1 cellular context compared by ENCODE assay signal in genomic region chr7:91266931-91267557, GRCh38.
TF ChIP-seq lines count a peak whose summit lies in the region.

No MANE protein-coding gene starts in this region.

TF ChIP-seq in WTC11, 78 proteins besides CTCF, POLR2A, EP300 and RAD21 (continued from another document):
- TF ChIP-seq, protein P1, sequence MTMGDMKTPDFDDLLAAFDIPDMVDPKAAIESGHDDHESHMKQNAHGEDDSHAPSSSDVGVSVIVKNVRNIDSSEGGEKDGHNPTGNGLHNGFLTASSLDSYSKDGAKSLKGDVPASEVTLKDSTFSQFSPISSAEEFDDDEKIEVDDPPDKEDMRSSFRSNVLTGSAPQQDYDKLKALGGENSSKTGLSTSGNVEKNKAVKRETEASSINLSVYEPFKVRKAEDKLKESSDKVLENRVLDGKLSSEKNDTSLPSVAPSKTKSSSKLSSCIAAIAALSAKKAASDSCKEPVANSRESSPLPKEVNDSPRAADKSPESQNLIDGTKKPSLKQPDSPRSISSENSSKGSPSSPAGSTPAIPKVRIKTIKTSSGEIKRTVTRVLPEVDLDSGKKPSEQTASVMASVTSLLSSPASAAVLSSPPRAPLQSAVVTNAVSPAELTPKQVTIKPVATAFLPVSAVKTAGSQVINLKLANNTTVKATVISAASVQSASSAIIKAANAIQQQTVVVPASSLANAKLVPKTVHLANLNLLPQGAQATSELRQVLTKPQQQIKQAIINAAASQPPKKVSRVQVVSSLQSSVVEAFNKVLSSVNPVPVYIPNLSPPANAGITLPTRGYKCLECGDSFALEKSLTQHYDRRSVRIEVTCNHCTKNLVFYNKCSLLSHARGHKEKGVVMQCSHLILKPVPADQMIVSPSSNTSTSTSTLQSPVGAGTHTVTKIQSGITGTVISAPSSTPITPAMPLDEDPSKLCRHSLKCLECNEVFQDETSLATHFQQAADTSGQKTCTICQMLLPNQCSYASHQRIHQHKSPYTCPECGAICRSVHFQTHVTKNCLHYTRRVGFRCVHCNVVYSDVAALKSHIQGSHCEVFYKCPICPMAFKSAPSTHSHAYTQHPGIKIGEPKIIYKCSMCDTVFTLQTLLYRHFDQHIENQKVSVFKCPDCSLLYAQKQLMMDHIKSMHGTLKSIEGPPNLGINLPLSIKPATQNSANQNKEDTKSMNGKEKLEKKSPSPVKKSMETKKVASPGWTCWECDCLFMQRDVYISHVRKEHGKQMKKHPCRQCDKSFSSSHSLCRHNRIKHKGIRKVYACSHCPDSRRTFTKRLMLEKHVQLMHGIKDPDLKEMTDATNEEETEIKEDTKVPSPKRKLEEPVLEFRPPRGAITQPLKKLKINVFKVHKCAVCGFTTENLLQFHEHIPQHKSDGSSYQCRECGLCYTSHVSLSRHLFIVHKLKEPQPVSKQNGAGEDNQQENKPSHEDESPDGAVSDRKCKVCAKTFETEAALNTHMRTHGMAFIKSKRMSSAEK (CRISPR knock-in tag; IDR thresholded peaks at IDR 0.05; ENCODE audit: borderline replicate concordance) = no peak
- TF ChIP-seq, protein P2, sequence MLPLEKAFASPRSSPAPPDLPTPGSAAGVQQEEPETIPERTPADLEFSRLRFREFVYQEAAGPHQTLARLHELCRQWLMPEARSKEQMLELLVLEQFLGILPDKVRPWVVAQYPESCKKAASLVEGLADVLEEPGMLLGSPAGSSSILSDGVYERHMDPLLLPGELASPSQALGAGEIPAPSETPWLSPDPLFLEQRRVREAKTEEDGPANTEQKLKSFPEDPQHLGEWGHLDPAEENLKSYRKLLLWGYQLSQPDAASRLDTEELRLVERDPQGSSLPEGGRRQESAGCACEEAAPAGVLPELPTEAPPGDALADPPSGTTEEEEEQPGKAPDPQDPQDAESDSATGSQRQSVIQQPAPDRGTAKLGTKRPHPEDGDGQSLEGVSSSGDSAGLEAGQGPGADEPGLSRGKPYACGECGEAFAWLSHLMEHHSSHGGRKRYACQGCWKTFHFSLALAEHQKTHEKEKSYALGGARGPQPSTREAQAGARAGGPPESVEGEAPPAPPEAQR (CRISPR knock-in tag; IDR thresholded peaks at IDR 0.05) = no peak
- TF ChIP-seq E2F5 (CRISPR knock-in tag; IDR thresholded peaks at IDR 0.05) = no peak
- no peak for TF ChIP-seq ZNF512 (CRISPR knock-in tag; IDR thresholded peaks at IDR 0.05; ENCODE audit: borderline replicate concordance)
- TF ChIP-seq JAZF1 (CRISPR knock-in tag; IDR thresholded peaks at IDR 0.05) = no peak
- TF ChIP-seq MYBL2 (CRISPR knock-in tag; IDR thresholded peaks at IDR 0.05) = no peak
- no peak for TF ChIP-seq TCF7 (CRISPR knock-in tag; IDR thresholded peaks at IDR 0.05; ENCODE audit: low read depth)
- TF ChIP-seq OVOL2 (CRISPR knock-in tag; IDR thresholded peaks at IDR 0.05; ENCODE audit: borderline replicate concordance) = no peak
